Comparison of ENCODE assay signal across 8 cellular contexts in the genomic region with DNA sequence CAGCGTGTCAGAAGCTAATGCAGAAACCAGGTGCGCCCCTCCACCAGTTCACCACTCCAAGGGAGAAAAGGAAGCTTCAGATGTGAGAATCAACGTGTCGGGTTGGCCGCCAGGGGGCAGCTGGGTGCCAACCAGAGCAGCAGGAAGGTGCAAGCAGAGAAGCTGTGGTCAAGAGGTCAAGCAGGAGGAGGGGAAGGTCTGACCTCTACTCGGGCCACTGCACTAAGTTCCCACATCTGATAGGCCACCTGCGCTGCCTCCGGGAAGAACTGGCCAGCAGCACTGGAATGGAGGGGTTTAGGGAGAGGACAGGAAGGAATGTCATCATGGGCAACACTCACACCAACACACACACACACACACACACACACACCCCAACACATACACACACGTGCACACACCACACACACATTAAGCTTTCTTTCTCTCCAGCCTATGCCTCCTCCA. TPM values are rescaled to one million over a fixed set of nuclear protein-coding genes. Genes with fewer than 3 reads are reported as not detected.
A peak's percentile ranks its signal among the peaks of the same experiment; 100 is the strongest.
DNase-seq lines count a peak whose midpoint lies in the region; ATAC-seq and TF ChIP-seq lines count a peak whose summit lies in the region.

No MANE protein-coding gene starts in this region.

- H3K4me1 Mint-ChIP-seq in naive B cell: peaks cover 58 to 86% (median 72%) of the 10 kb centered on the region in 3 donors
- H3K4me1 Mint-ChIP-seq in stimulated activated naive B cell treated with anti-CD40 and anti-IgM and Interleukin-4, amounts not matched to agents 10 μg/mL and 1 μg/mL and 100 μg/mL, for 72 hours: peaks cover 66 to 100% of the 10 kb centered on the region in 2 donors

- TF ChIP-seq POLR2A in erythroblast (IDR thresholded peaks at IDR 0.05; ENCODE audit: low read length): no peak

- peak; percentile 9 for DNase-seq in GF-D8 (lab: John Stamatoyannopoulos, UW)
- DNase-seq in NOMO-1 (lab: John Stamatoyannopoulos, UW; ENCODE audit: unreplicated experiment in 2 of 2): peak; percentile 13 to 68
- DNase-seq in activated T-cell treated with anti-CD3 and anti-CD28 coated beads for 24 hours (ENCODE audit: low read depth): peak; percentile 46
- peak; percentile 68 to 80 for DNase-seq in erythroblast (lab: John Stamatoyannopoulos, UW)
- peak; percentile 65 for DNase-seq in naive B cell
- DNase-seq in stimulated activated naive B cell treated with anti-CD40 and anti-IgM and Interleukin-4, amounts not matched to agents 10 μg/mL and 1 μg/mL and 100 μg/mL, for 72 hours: peak; percentile 56

- peak overlapping the region in 7 of 8 donors; percentile 40 to 92 (median 67) for H3K4me3 Mint-ChIP-seq in naive B cell
- peak overlapping the region; percentile 34 to 71 for H3K4me3 Mint-ChIP-seq in stimulated activated naive B cell treated with anti-CD40 and anti-IgM and Interleukin-4, amounts not matched to agents 10 μg/mL and 1 μg/mL and 100 μg/mL, for 72 hours

- H3K36me3 Mint-ChIP-seq in naive B cell: peaks cover 25 to 46% of the 10 kb centered on the region in 2 donors
- H3K36me3 Mint-ChIP-seq in stimulated activated naive B cell treated with anti-CD40 and anti-IgM and Interleukin-4, amounts not matched to agents 10 μg/mL and 1 μg/mL and 100 μg/mL, for 72 hours: peaks cover 75 to 87% of the 10 kb centered on the region in 2 donors

- peak; percentile 43 for ATAC-seq in HG02943 (IDR thresholded peaks at IDR 0.05; ENCODE audit: low read depth, unreplicated experiment)
- ATAC-seq in naive B cell (ENCODE audit: low read depth in 2 of 2): no peak
- peak in 1 of 2 donors; percentile 14 for ATAC-seq in stimulated activated naive B cell treated with anti-CD40 and anti-IgM and Interleukin-4, amounts not matched to agents 10 μg/mL and 1 μg/mL and 100 μg/mL, for 72 hours (replicated peaks)
- no peak for ATAC-seq in HG03460 (IDR thresholded peaks at IDR 0.05; ENCODE audit: unreplicated experiment)

- no peaks in the 10 kb centered on the region for H3K9me3 Mint-ChIP-seq in naive B cell
- no peaks in the 10 kb centered on the region for H3K9me3 Mint-ChIP-seq in stimulated activated naive B cell treated with anti-CD40 and anti-IgM and Interleukin-4, amounts not matched to agents 10 μg/mL and 1 μg/mL and 100 μg/mL, for 72 hours

- H3K27ac Mint-ChIP-seq in naive B cell: peak overlapping the region; percentile 96 to 100 (median 98)
- H3K27ac Mint-ChIP-seq in stimulated activated naive B cell treated with anti-CD40 and anti-IgM and Interleukin-4, amounts not matched to agents 10 μg/mL and 1 μg/mL and 100 μg/mL, for 72 hours: peak overlapping the region; percentile 96

- H3K27me3 Mint-ChIP-seq in naive B cell: peaks cover 0 to 4% (median 0%) of the 10 kb centered on the region in 3 donors
- H3K27me3 Mint-ChIP-seq in stimulated activated naive B cell treated with anti-CD40 and anti-IgM and Interleukin-4, amounts not matched to agents 10 μg/mL and 1 μg/mL and 100 μg/mL, for 72 hours: no peaks in the 10 kb centered on the region

RNA-seq across cellular contexts. Expression of a gene that starts 31.4 kb away (rescaled TPM):
- polyA plus RNA-seq in naive B cell (ENCODE audit: low read depth in 6 of 6): 100 to 1,000 TPM; 183 to 442 (median 326) TPM

RNA-seq across cellular contexts. Expression of a gene that starts 45.4 kb away (rescaled TPM):
- 10 to 100 TPM; 36.2 to 68.2 (median 55.5) TPM for polyA plus RNA-seq in naive B cell (ENCODE audit: low read depth in 6 of 6)

Comparison
In these comparisons a context has a peak if more than half of its experiments do, and no peak if none do; other contexts are left out.
1. DNase-seq: peak in every context shown above with its lines; median percentile 74 in erythroblast; 65 in naive B cell; 56 in stimulated activated naive B cell treated with anti-CD40 and anti-IgM and Interleukin-4, amounts not matched to agents 10 μg/mL and 1 μg/mL and 100 μg/mL, for 72 hours; 46 in activated T-cell treated with anti-CD3 and anti-CD28 coated beads for 24 hours; 40 in NOMO-1; 9 in GF-D8.